In the genomic region with DNA sequence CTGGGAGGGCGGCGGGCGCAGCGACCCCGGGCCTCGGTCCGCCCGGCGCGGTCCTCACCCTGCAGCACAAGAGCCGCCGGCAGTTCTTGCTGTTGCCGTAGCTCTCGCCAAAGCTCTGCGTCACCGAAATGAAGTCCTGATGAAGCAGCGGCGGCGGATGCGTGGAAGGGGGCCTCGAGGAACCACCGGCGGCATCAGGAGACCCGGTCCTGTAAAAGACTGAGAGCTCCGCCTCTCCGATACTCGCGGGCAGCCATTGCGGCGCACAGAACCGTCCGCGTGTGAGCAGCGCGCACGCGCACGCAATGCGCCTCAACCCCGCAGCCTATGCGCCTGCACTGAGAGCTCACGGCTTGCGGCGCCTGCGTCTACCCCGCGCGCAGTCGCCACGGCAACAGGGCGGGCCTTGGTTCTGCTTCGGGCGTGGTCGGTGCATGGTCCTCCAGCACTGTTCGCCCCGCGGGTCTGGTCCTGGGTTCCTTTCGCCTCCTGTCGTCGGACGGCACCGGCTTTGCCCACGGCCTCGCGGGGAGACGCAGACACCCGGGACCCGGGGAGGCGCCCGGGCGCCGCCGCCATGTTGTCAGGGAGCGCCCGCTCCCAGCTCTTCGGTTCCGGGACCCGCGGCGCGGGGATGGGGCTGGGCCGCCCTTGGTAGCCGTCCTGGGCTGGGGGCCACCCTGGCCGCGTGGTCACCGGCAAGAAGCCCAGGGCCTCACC, we compare ENCODE assay signal across 8 cellular contexts. TPM values are rescaled to one million over a fixed set of nuclear protein-coding genes. Genes with fewer than 3 reads are reported as not detected.
DNase-seq lines count a peak whose midpoint lies in the region; ATAC-seq and TF ChIP-seq lines count a peak whose summit lies in the region.

No MANE protein-coding gene starts in this region.

- intact Hi-C loops in HCT116 (cut with micrococcal nuclease): no loop called here

- H3K9ac ChIP-seq in HCT116 (ENCODE audit: low read length): peak overlapping the region; percentile 97

- peak; percentile 97 for ATAC-seq in HCT116

- H3K4me1 ChIP-seq in HCT116 (ENCODE audit: control insufficient read depth in 1 of 2, insufficient read depth in 2 of 2, low read length in 2 of 2): peaks cover 22 to 37% of the 10 kb centered on the region in 2 experiments

- POLR2A ChIA-PET in HCT116 (lab: Charles Lee): interaction anchor here (0.8 to 1.6 kb wide), 7 partner anchors 21 to 111 kb away, joined by 3 to 20 read pairs (median 4); partner anchors contain the start of genes MAN1B1, RNF224 and TPRN

- H3K9me3 ChIP-seq in HCT116 (ENCODE audit: control insufficient read depth in 1 of 2, insufficient read depth in 1 of 2, low read depth in 1 of 2, low read length in 2 of 2): no peaks in the 10 kb centered on the region

- no peak for TF ChIP-seq RAD21 in HCT116 (IDR thresholded peaks at IDR 0.05; ENCODE audit: low read depth)

- RAD21 ChIA-PET in HCT116 (lab: Charles Lee; ENCODE audit: low non-redundant PET in 1 of 2, low total read pairs in 2 of 2, uncharacterized antibody in 2 of 2, unreplicated experiment in 2 of 2): interaction anchor here in 1 of 2 experiments (1.0 kb wide), 2 partner anchors 97 to 107 kb away, joined by 3 read pairs; partner anchors contain the start of gene RNF224

- no peaks in the 10 kb centered on the region for H3K36me3 ChIP-seq in HCT116 (ENCODE audit: control insufficient read depth in 1 of 2, insufficient read depth in 2 of 2, low read length in 2 of 2)

- TF ChIP-seq CTCF in HCT116 (IDR thresholded peaks at IDR 0.05 in 2 of 3, conservative IDR thresholded peaks at IDR 0.05 in 1 of 3; ENCODE audit: borderline replicate concordance in 1 of 3, insufficient read depth in 1 of 3, low read depth in 2 of 3, low read length in 2 of 3): no peak

- peak overlapping the region; percentile 86 for H3K4me2 ChIP-seq in HCT116 (ENCODE audit: low read length)

- peak overlapping the region; percentile 85 to 94 for H3K4me3 ChIP-seq in HCT116 (replicated peaks in 1 of 2; ENCODE audit: low read depth in 1 of 2, low read length in 2 of 2)

- peak; percentile 67 for TF ChIP-seq POLR2A in HCT116 (IDR thresholded peaks at IDR 0.05; ENCODE audit: borderline replicate concordance, extremely low read depth, insufficient read depth, insufficient read length)

- no peaks in the 10 kb centered on the region for H3K27me3 ChIP-seq in HCT116 (ENCODE audit: insufficient read depth, low read length)

- no peak overlapping the region for H2AFZ ChIP-seq in HCT116 (ENCODE audit: low read depth, low read length, poor library complexity, severe bottlenecking)

- H3K27ac ChIP-seq in HCT116 (ENCODE audit: low read depth, low read length): peak overlapping the region; percentile 89

- H3K79me2 ChIP-seq in HCT116 (ENCODE audit: insufficient read depth, low read length): peaks cover 31% of the 10 kb centered on the region

- 0 out of 2 replicates have a peak, but pooled peaks cover 3% of the 10 kb centered on the region for H4K20me1 ChIP-seq in HCT116 (ENCODE audit: insufficient read depth)

- CTCF ChIA-PET in HCT116 (lab: Charles Lee): interaction anchor here (0.9 to 3.3 kb wide), 5 partner anchors 21 to 107 kb away, joined by 3 to 21 read pairs (median 8); partner anchors contain the start of gene RNF224

- no peaks in the 10 kb centered on the region for H3K9me2 ChIP-seq in HCT116 (ENCODE audit: insufficient read depth)

- BruUV-seq in HCT116 (replicated peaks; lab: Mats Ljungman, UMichigan): no TSS peak

- DNase-seq in GDM1 (lab: John Stamatoyannopoulos, UW): peak; percentile 92
- peak; percentile 81 for DNase-seq in HCT116 (ENCODE audit: low read depth, low spot score)
- DNase-seq in MV-4-11 (lab: John Stamatoyannopoulos, UW): peak; percentile 87
- DNase-seq in SK-N-DZ (ENCODE audit: low spot score): peak; percentile 90
- DNase-seq in activated naive CD4-positive, alpha-beta T cell treated with anti-CD3 and anti-CD28 coated beads, Interleukin-2, amount 50 U/mL, for 16 hours: peak; percentile 93
- DNase-seq in glomerular endothelial cell (ENCODE audit: extremely low read depth, low read depth, low spot score): peak; percentile 36
- DNase-seq in nucleus accumbens (lab: John Stamatoyannopoulos, UW): peak in 53 of 56 donors; percentile 24 to 93 (median 73)
- peak; percentile 87 for DNase-seq in superior temporal gyrus (ENCODE audit: extremely low spot score)

TF ChIP-seq in HCT116, 20 proteins besides CTCF, POLR2A, EP300 and RAD21:
- TF ChIP-seq SIN3A (IDR thresholded peaks at IDR 0.05; ENCODE audit: low read depth) (no peak), EZH2 (IDR thresholded peaks at IDR 0.05) (no peak), SP1 (IDR thresholded peaks at IDR 0.05; ENCODE audit: low read depth) (no peak), CEBPB (IDR thresholded peaks at IDR 0.05; ENCODE audit: low read depth) (no peak), CBX3 (IDR thresholded peaks at IDR 0.05; ENCODE audit: low read depth) (no peak), ELF1 (IDR thresholded peaks at IDR 0.05; ENCODE audit: borderline replicate concordance, low read depth) (no peak), EGR1 (IDR thresholded peaks at IDR 0.05; ENCODE audit: low read depth) (no peak), ZNF274 (IDR thresholded peaks at IDR 0.05; ENCODE audit: low read depth, low read length) (no peak), FOSL1 (IDR thresholded peaks at IDR 0.05; ENCODE audit: low read depth) (no peak), YY1 (IDR thresholded peaks at IDR 0.05; ENCODE audit: extremely low read depth, insufficient replicate concordance, low read depth, low read length) (peak; percentile 93), JUND (IDR thresholded peaks at IDR 0.05) (no peak), POLR2AphosphoS5 (IDR thresholded peaks at IDR 0.05; ENCODE audit: low read depth, low read length) (peak; percentile 96), TCF7L2 (IDR thresholded peaks at IDR 0.05; ENCODE audit: borderline replicate concordance, extremely low read depth, insufficient read depth, insufficient read length) (peak; percentile 47), ZFX (IDR thresholded peaks at IDR 0.05) (peak; percentile 79; the same call in 1 of the 2 replicates)
- TF ChIP-seq, protein P1, sequence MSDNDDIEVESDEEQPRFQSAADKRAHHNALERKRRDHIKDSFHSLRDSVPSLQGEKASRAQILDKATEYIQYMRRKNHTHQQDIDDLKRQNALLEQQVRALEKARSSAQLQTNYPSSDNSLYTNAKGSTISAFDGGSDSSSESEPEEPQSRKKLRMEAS (IDR thresholded peaks at IDR 0.05): peak; percentile 91
- TF ChIP-seq, protein P2, sequence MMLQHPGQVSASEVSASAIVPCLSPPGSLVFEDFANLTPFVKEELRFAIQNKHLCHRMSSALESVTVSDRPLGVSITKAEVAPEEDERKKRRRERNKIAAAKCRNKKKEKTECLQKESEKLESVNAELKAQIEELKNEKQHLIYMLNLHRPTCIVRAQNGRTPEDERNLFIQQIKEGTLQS (IDR thresholded peaks at IDR 0.05): no peak
- TF ChIP-seq, protein P3, sequence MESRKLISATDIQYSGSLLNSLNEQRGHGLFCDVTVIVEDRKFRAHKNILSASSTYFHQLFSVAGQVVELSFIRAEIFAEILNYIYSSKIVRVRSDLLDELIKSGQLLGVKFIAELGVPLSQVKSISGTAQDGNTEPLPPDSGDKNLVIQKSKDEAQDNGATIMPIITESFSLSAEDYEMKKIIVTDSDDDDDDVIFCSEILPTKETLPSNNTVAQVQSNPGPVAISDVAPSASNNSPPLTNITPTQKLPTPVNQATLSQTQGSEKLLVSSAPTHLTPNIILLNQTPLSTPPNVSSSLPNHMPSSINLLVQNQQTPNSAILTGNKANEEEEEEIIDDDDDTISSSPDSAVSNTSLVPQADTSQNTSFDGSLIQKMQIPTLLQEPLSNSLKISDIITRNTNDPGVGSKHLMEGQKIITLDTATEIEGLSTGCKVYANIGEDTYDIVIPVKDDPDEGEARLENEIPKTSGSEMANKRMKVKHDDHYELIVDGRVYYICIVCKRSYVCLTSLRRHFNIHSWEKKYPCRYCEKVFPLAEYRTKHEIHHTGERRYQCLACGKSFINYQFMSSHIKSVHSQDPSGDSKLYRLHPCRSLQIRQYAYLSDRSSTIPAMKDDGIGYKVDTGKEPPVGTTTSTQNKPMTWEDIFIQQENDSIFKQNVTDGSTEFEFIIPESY (IDR thresholded peaks at IDR 0.05; ENCODE audit: extremely low read depth, insufficient replicate concordance, low read length): peak; percentile 31

RNA-seq across cellular contexts. Expression of gene GRIN1, which starts 9.3 kb away (rescaled TPM):
- total RNA-seq in HCT116 (2021; ENCODE audit: unreplicated experiment) (23.1 TPM), glomerular endothelial cell (not detected in 2 replicates)
- 8.6 and 12.5 TPM in 2 replicates for polyA plus RNA-seq in HCT116 (2012)
- polyA plus RNA-seq in SK-N-DZ (2014; cell fraction: cytosol; rRNA removed): 0.09 and 0.66 TPM in 2 replicates
- polyA plus RNA-seq in SK-N-DZ (2014; cell fraction: nucleus; rRNA removed): 0.76 and 3.7 TPM in 2 replicates

RNA-seq across cellular contexts. Expression of gene DPP7, which starts 15.1 kb away (rescaled TPM):
- total RNA-seq in HCT116 (2021; ENCODE audit: unreplicated experiment): 291 TPM
- polyA plus RNA-seq in HCT116 (2012): 302 and 326 TPM in 2 replicates
- 36.6 and 41.5 TPM in 2 replicates for polyA plus RNA-seq in SK-N-DZ (2014; cell fraction: cytosol; rRNA removed)
- polyA plus RNA-seq in SK-N-DZ (2014; cell fraction: nucleus; rRNA removed): 548 and 584 TPM in 2 replicates
- 154 and 167 TPM in 2 replicates for total RNA-seq in glomerular endothelial cell

RNA-seq across cellular contexts. Expression of gene LRRC26, which starts 40.2 kb away (rescaled TPM):
- total RNA-seq in HCT116 (2021; ENCODE audit: unreplicated experiment): 2.4 TPM
- 2.1 and 2.9 TPM in 2 replicates for polyA plus RNA-seq in HCT116 (2012)
- 0.89 and 2.7 TPM in 2 replicates for polyA plus RNA-seq in SK-N-DZ (2014; cell fraction: cytosol; rRNA removed)
- polyA plus RNA-seq in SK-N-DZ (2014; cell fraction: nucleus; rRNA removed): 0.16 and 1.7 TPM in 2 replicates
- total RNA-seq in glomerular endothelial cell: not detected in 2 replicates

RNA-seq across cellular contexts. Expression of gene TMEM210, which starts 42.2 kb away (rescaled TPM):
- total RNA-seq in HCT116 (2021; ENCODE audit: unreplicated experiment): not detected
- not detected in 2 replicates for polyA plus RNA-seq in HCT116 (2012)
- not detected in 2 replicates for polyA plus RNA-seq in SK-N-DZ (2014; cell fraction: cytosol; rRNA removed)
- not detected in 2 replicates for polyA plus RNA-seq in SK-N-DZ (2014; cell fraction: nucleus; rRNA removed)
- not detected in 2 replicates for total RNA-seq in glomerular endothelial cell

RNA-seq across cellular contexts. Expression of gene MAN1B1, which starts 42.8 kb away (rescaled TPM):
- 50.9 TPM for total RNA-seq in HCT116 (2021; ENCODE audit: unreplicated experiment)
- 53.6 and 53.7 TPM in 2 replicates for polyA plus RNA-seq in HCT116 (2012)
- 38.6 and 45.9 TPM in 2 replicates for polyA plus RNA-seq in SK-N-DZ (2014; cell fraction: cytosol; rRNA removed)
- 78.8 and 112 TPM in 2 replicates for polyA plus RNA-seq in SK-N-DZ (2014; cell fraction: nucleus; rRNA removed)
- 109 and 118 TPM in 2 replicates for total RNA-seq in glomerular endothelial cell

Comparison
In these comparisons a context has a peak if more than half of its experiments do, and no peak if none do; other contexts are left out.
1. Peak in every context shown above with its lines: DNase-seq, ATAC-seq, H3K4me3 ChIP-seq and H3K27ac ChIP-seq.
2. DNase-seq: peak in every context shown above with its lines; median percentile 93 in activated naive CD4-positive, alpha-beta T cell treated with anti-CD3 and anti-CD28 coated beads, Interleukin-2, amount 50 U/mL, for 16 hours; 92 in GDM1; 90 in SK-N-DZ; 87 in MV-4-11; 87 in superior temporal gyrus; 81 in HCT116; 73 in nucleus accumbens; 36 in glomerular endothelial cell.
3. RNA of gene GRIN1, which starts 9.3 kb away (total RNA-seq): 23.1 TPM in HCT116 (single experiment); not detected in glomerular endothelial cell; every median in the first group is over 10 times any median in the second.